8 cellular contexts compared by ENCODE assay signal in the genomic region with DNA sequence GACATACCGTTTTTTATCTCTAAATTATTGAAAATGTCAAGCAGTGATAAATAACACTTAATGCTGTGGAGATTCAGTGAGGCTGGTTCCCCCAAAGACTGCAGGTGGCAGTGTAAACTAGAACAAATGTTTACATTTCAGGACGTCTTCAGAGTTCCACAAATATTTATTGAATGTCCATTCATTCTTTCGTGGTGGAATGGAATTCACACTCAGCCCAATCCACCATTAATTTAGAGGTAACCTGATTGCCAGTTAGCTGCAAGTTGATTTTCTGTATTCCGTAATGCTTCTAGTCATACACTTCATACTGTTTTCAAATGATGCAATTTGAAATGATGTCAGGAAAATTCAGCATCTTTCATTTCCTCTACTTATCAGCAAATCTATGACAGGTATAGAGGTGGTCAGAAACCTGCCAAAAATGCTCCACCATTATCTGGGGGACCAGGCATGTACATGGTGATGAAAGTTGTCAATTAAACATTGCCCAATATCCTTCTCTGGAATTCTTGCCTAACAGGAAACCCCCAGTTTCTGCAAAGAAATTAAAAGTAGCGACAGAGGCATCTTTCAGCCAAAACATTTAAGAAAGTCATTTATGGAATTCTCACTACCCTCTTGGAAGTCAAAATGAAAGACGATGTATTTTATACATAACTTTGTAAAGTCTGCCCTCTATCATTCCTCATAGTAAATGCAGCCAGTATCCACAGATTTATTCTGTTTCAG.
DNase-seq lines count a peak whose midpoint lies in the region; ATAC-seq and TF ChIP-seq lines count a peak whose summit lies in the region.

No MANE protein-coding gene starts in this region.

- peak; percentile 63 for TF ChIP-seq RAD21 in Ishikawa (IDR thresholded peaks at IDR 0.05; ENCODE audit: low read depth)

- H3K4me3 Mint-ChIP-seq in activated naive CD4-positive, alpha-beta T cell treated with anti-CD3 and anti-CD28 coated beads for 36 hours: no peak overlapping the region
- no peak overlapping the region for H3K4me3 Mint-ChIP-seq in activated naive CD4-positive, alpha-beta T cell treated with anti-CD3 and anti-CD28 coated beads, Interleukin-2, amount 10 ng/mL, durations not matched to agents 7 days and 5 days

- no peaks in the 10 kb centered on the region for H3K36me3 Mint-ChIP-seq in activated naive CD4-positive, alpha-beta T cell treated with anti-CD3 and anti-CD28 coated beads for 36 hours (ENCODE audit: low read depth)
- H3K36me3 Mint-ChIP-seq in activated naive CD4-positive, alpha-beta T cell treated with anti-CD3 and anti-CD28 coated beads, Interleukin-2, amount 10 ng/mL, durations not matched to agents 7 days and 5 days: no peaks in the 10 kb centered on the region

- peaks cover 9% of the 10 kb centered on the region for H3K27me3 Mint-ChIP-seq in activated naive CD4-positive, alpha-beta T cell treated with anti-CD3 and anti-CD28 coated beads for 36 hours (ENCODE audit: low read depth)
- peaks cover 26% of the 10 kb centered on the region for H3K27me3 Mint-ChIP-seq in activated naive CD4-positive, alpha-beta T cell treated with anti-CD3 and anti-CD28 coated beads, Interleukin-2, amount 10 ng/mL, durations not matched to agents 7 days and 5 days

- H3K27ac Mint-ChIP-seq in activated naive CD4-positive, alpha-beta T cell treated with anti-CD3 and anti-CD28 coated beads for 36 hours: no peak overlapping the region
- H3K27ac Mint-ChIP-seq in activated naive CD4-positive, alpha-beta T cell treated with anti-CD3 and anti-CD28 coated beads, Interleukin-2, amount 10 ng/mL, durations not matched to agents 7 days and 5 days: no peak overlapping the region

- ATAC-seq in HG02973 (IDR thresholded peaks at IDR 0.05; ENCODE audit: unreplicated experiment): no peak
- no peak for ATAC-seq in HG03565 (IDR thresholded peaks at IDR 0.05; ENCODE audit: unreplicated experiment)

- CTCF ChIA-PET in activated naive CD4-positive, alpha-beta T cell treated with anti-CD3 and anti-CD28 coated beads for 36 hours (lab: Charles Lee): interaction anchor here (0.6 to 2.7 kb wide), 10 partner anchors 13 to 852 kb away, joined by 3 to 21 read pairs (median 3); no protein-coding TSS in a partner anchor
- CTCF ChIA-PET in activated naive CD4-positive, alpha-beta T cell treated with anti-CD3 and anti-CD28 coated beads, Interleukin-2, amount 10 ng/mL, durations not matched to agents 7 days and 5 days (lab: Charles Lee): interaction anchor here (0.7 to 3.6 kb wide), 12 partner anchors 9 to 332 kb away, joined by 3 to 21 read pairs (median 4); no protein-coding TSS in a partner anchor

- H3K4me1 Mint-ChIP-seq in activated naive CD4-positive, alpha-beta T cell treated with anti-CD3 and anti-CD28 coated beads for 36 hours (ENCODE audit: low read depth): peaks cover 6% of the 10 kb centered on the region
- H3K4me1 Mint-ChIP-seq in activated naive CD4-positive, alpha-beta T cell treated with anti-CD3 and anti-CD28 coated beads, Interleukin-2, amount 10 ng/mL, durations not matched to agents 7 days and 5 days: peaks cover 7% of the 10 kb centered on the region

- DNase-seq in activated naive CD4-positive, alpha-beta T cell treated with anti-CD3 and anti-CD28 coated beads for 36 hours: peak; percentile 13
- no peak for DNase-seq in activated naive CD4-positive, alpha-beta T cell treated with anti-CD3 and anti-CD28 coated beads, Interleukin-2, amount 10 ng/mL, durations not matched to agents 7 days and 5 days
- DNase-seq in SW480 (ENCODE audit: low spot score) (peak; percentile 70), fibroblast of the aortic adventitia (ENCODE audit: low read depth) (peak; percentile 86), skeletal muscle cell (ENCODE audit: low read depth) (no peak)

- H3K9me3 Mint-ChIP-seq in activated naive CD4-positive, alpha-beta T cell treated with anti-CD3 and anti-CD28 coated beads for 36 hours: peaks cover 7% of the 10 kb centered on the region
- H3K9me3 Mint-ChIP-seq in activated naive CD4-positive, alpha-beta T cell treated with anti-CD3 and anti-CD28 coated beads, Interleukin-2, amount 10 ng/mL, durations not matched to agents 7 days and 5 days: peaks cover 7% of the 10 kb centered on the region

- no peak for TF ChIP-seq EP300 in Ishikawa (IDR thresholded peaks at IDR 0.05; ENCODE audit: borderline replicate concordance)

- peak overlapping the region; percentile 26 for H3K4me3 ChIP-seq in fibroblast of the aortic adventitia (ENCODE audit: low read depth, low read length)
- H3K4me3 ChIP-seq in skeletal muscle cell (ENCODE audit: low read depth, low read length): peak overlapping the region; percentile 23

- intact Hi-C loops in activated naive CD4-positive, alpha-beta T cell treated with anti-CD3 and anti-CD28 coated beads for 36 hours (cut with micrococcal nuclease): loop anchor here (1.0 to 10.0 kb wide), 8 partner anchors 25 to 848 kb away; no protein-coding TSS in a partner anchor

- peak; percentile 57 for TF ChIP-seq CTCF in fibroblast of the aortic adventitia (IDR thresholded peaks at IDR 0.05; ENCODE audit: insufficient read depth, low read length)

TF ChIP-seq in Ishikawa, 13 proteins besides CTCF, POLR2A, EP300 and RAD21:
- TF ChIP-seq USF1 (IDR thresholded peaks at IDR 0.05): no peak
- no peak for TF ChIP-seq CEBPB (IDR thresholded peaks at IDR 0.05)
- no peak for TF ChIP-seq TCF12 (IDR thresholded peaks at IDR 0.05; ENCODE audit: low read depth)
- no peak for TF ChIP-seq CREB1 (IDR thresholded peaks at IDR 0.05; ENCODE audit: low read depth)
- no peak for TF ChIP-seq YY1 (IDR thresholded peaks at IDR 0.05; ENCODE audit: low read depth)
- TF ChIP-seq TAF1 (IDR thresholded peaks at IDR 0.05; ENCODE audit: low read depth): no peak
- no peak for TF ChIP-seq MAX (IDR thresholded peaks at IDR 0.05)
- no peak for TF ChIP-seq TEAD4 (IDR thresholded peaks at IDR 0.05)
- no peak for TF ChIP-seq NFIC (IDR thresholded peaks at IDR 0.05)
- no peak for TF ChIP-seq FOXM1 (IDR thresholded peaks at IDR 0.05; ENCODE audit: borderline replicate concordance, low read depth)
- no peak for TF ChIP-seq ZBTB7A (IDR thresholded peaks at IDR 0.05; ENCODE audit: low read depth)
- TF ChIP-seq EGR1 (IDR thresholded peaks at IDR 0.05): no peak

Comparison
In these comparisons a context has a peak if more than half of its experiments do, and no peak if none do; other contexts are left out.
1. DNase-seq: peak in activated naive CD4-positive, alpha-beta T cell treated with anti-CD3 and anti-CD28 coated beads for 36 hours (single experiment), SW480 (single experiment) and fibroblast of the aortic adventitia (single experiment); none in activated naive CD4-positive, alpha-beta T cell treated with anti-CD3 and anti-CD28 coated beads, Interleukin-2, amount 10 ng/mL, durations not matched to agents 7 days and 5 days (single experiment) and skeletal muscle cell (single experiment).